Comparison of ENCODE assay signal across 8 cellular contexts in the genomic region with DNA sequence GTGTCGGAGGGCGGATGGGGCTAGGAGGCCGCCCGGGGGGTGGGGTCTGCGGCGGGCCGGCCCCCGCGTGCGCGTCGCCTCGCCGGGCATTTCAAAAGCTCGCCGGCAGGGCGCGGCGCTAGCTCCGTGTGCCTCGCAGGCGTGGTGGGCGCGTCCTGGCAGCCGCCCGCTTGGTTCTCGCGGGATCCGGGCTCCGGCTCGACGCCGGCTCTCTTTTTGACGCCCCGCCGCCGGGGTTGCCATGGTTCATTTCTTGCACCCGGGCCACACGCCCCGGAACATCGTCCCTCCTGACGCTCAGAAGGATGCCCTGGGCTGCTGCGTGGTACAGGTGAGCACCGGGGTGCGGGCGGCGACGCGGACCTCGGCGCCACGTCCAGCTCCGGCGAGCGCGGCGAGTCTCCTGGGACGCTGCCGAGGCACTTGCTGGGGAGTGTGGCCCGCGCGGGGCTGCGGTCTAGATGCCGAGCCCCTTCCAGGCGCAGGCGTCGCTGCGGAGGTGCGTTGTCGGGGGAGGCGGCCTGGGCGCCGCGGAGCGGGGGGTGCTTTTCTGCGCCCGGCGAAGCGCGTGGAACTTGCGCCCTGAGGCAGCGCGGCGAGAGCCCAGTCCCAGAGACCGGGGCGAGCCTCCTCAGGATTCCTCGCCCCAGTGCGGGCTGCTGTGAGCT. TPM values are rescaled to one million over a fixed set of nuclear protein-coding genes. Genes with fewer than 3 reads are reported as not detected.
DNase-seq lines count a peak whose midpoint lies in the region; ATAC-seq and TF ChIP-seq lines count a peak whose summit lies in the region.

A gene (plus strand): TSS at position 118 of the 668 bp plus-strand sequence. CDS start 124 bp downstream, at position 242.

- no peak within 1 kb of the TSS for H3K27ac Mint-ChIP-seq in activated T-helper 2 cell treated with anti-CD3 and anti-CD28 coated beads, Interferon-gamma antibody, Interleukin-2, Interleukin-4, amounts not matched to agents 10 μg/mL and 5 μg/mL and 100 μg/mL, durations not matched to agents 14 hours and 24 hours and 36 hours

- no peak for TF ChIP-seq POLR2A in prostate gland (IDR thresholded peaks at IDR 0.05)

- DNase-seq in NT2/D1 (ENCODE audit: low read depth, low spot score) = peak; percentile 87
- DNase-seq in activated T-helper 2 cell treated with anti-CD3 and anti-CD28 coated beads, Interferon-gamma antibody, Interleukin-2, Interleukin-4, amounts not matched to agents 10 μg/mL and 5 μg/mL and 100 μg/mL, durations not matched to agents 14 hours and 24 hours and 36 hours (ENCODE audit: low spot score) = peak; percentile 78
- peak; percentile 56 for DNase-seq in foreskin melanocyte
- DNase-seq in prostate gland (ENCODE audit: low spot score) = peak; percentile 36
- peak; percentile 66 to 86 for DNase-seq in aorta

- H3K9ac ChIP-seq in BLaER1 (no peak within 1 kb of the TSS), NT2/D1 (ENCODE audit: insufficient read length, low read depth) (peak within 1 kb of the TSS; percentile 99)

- peaks cover 18% of the 10 kb centered on the region for H3K27me3 Mint-ChIP-seq in activated T-helper 2 cell treated with anti-CD3 and anti-CD28 coated beads, Interferon-gamma antibody, Interleukin-2, Interleukin-4, amounts not matched to agents 10 μg/mL and 5 μg/mL and 100 μg/mL, durations not matched to agents 14 hours and 24 hours and 36 hours (ENCODE audit: low read depth)

- intact Hi-C loops in activated T-helper 2 cell treated with anti-CD3 and anti-CD28 coated beads, Interferon-gamma antibody, Interleukin-2, Interleukin-4, amounts not matched to agents 10 μg/mL and 5 μg/mL and 100 μg/mL, durations not matched to agents 14 hours and 24 hours and 36 hours (cut with micrococcal nuclease) = loop anchor here (5.0 to 10.0 kb wide), 2 partner anchors 82 to 140 kb away; a partner anchor contains a TSS
- intact Hi-C loops in prostate gland (cut with DNase I) = no loop called here
- intact Hi-C loops in aorta (cut with DNase I) = no loop called here

- peak within 1 kb of the TSS; percentile 65 for H3K4me3 Mint-ChIP-seq in activated T-helper 2 cell treated with anti-CD3 and anti-CD28 coated beads, Interferon-gamma antibody, Interleukin-2, Interleukin-4, amounts not matched to agents 10 μg/mL and 5 μg/mL and 100 μg/mL, durations not matched to agents 14 hours and 24 hours and 36 hours (ENCODE audit: low read depth)

- ATAC-seq in GM19324 (IDR thresholded peaks at IDR 0.05; ENCODE audit: low FRiP score, unreplicated experiment) (peak; percentile 94), HG03521 (IDR thresholded peaks at IDR 0.05; ENCODE audit: unreplicated experiment) (peak; percentile 89), aorta (ENCODE audit: low FRiP score) (peak; percentile 83)

- H3K27ac ChIP-seq in BLaER1 (no peak within 1 kb of the TSS), prostate gland (peak within 1 kb of the TSS; percentile 14 to 58), aorta (ENCODE audit: low read depth in 1 of 2, low read length in 2 of 2) (no peak within 1 kb of the TSS)

- H3K27me3 ChIP-seq in BLaER1 (peaks cover 24% of the 10 kb centered on the region), NT2/D1 (ENCODE audit: insufficient read depth, insufficient read length) (no peaks in the 10 kb centered on the region), prostate gland (replicated peaks; ENCODE audit: insufficient read depth) (no peaks in the 10 kb centered on the region), aorta (ENCODE audit: control insufficient read depth in 1 of 2, insufficient read depth in 2 of 2, low read length in 1 of 2) (peaks cover 0 to 2% of the 10 kb centered on the region in 2 donors)

- TF ChIP-seq CTCF in prostate gland (IDR thresholded peaks at IDR 0.05) = peak in 1 of 4 experiments; percentile 42

- H3K4me3 ChIP-seq in BLaER1 (peak within 1 kb of the TSS; percentile 57), NT2/D1 (ENCODE audit: insufficient read length, low read depth) (peak within 1 kb of the TSS; percentile 100), prostate gland (peak within 1 kb of the TSS; percentile 32 to 39), aorta (ENCODE audit: low read length in 2 of 2) (no peak within 1 kb of the TSS)

- H3K4me1 Mint-ChIP-seq in activated T-helper 2 cell treated with anti-CD3 and anti-CD28 coated beads, Interferon-gamma antibody, Interleukin-2, Interleukin-4, amounts not matched to agents 10 μg/mL and 5 μg/mL and 100 μg/mL, durations not matched to agents 14 hours and 24 hours and 36 hours (ENCODE audit: low read depth) = peaks cover 2% of the 10 kb centered on the region

- H3K36me3 Mint-ChIP-seq in activated T-helper 2 cell treated with anti-CD3 and anti-CD28 coated beads, Interferon-gamma antibody, Interleukin-2, Interleukin-4, amounts not matched to agents 10 μg/mL and 5 μg/mL and 100 μg/mL, durations not matched to agents 14 hours and 24 hours and 36 hours (ENCODE audit: low read depth) = no peaks in the 10 kb centered on the region

- H3K9me3 ChIP-seq in BLaER1 (peaks cover 17% of the 10 kb centered on the region), NT2/D1 (ENCODE audit: insufficient read depth, low read length) (no peaks in the 10 kb centered on the region), prostate gland (no peaks in the 10 kb centered on the region), aorta (ENCODE audit: control insufficient read depth, low read length) (no peaks in the 10 kb centered on the region)

- H3K4me1 ChIP-seq in BLaER1 (peaks cover 6% of the 10 kb centered on the region), NT2/D1 (ENCODE audit: insufficient read depth, insufficient read length) (no peaks in the 10 kb centered on the region), prostate gland (replicated peaks) (no peaks in the 10 kb centered on the region), aorta (ENCODE audit: control insufficient read depth in 1 of 2, insufficient read depth in 2 of 2, low read length in 2 of 2) (no peaks in the 10 kb centered on the region)

- no peaks in the 10 kb centered on the region for H3K9me3 Mint-ChIP-seq in activated T-helper 2 cell treated with anti-CD3 and anti-CD28 coated beads, Interferon-gamma antibody, Interleukin-2, Interleukin-4, amounts not matched to agents 10 μg/mL and 5 μg/mL and 100 μg/mL, durations not matched to agents 14 hours and 24 hours and 36 hours

- 2% methylated on average over 88 of the region's 88 CpGs for WGBS in prostate gland
- WGBS in aorta, 2 donors = 1 to 2% methylated on average over 52 to 88 of the region's 88 CpGs

- H3K4me2 ChIP-seq in BLaER1 = peak within 1 kb of the TSS; percentile 62

- H3K36me3 ChIP-seq in BLaER1 = no peaks in the 10 kb centered on the region
- H3K36me3 ChIP-seq in NT2/D1 (ENCODE audit: insufficient read depth, insufficient read length, low read length) = no peaks in the 10 kb centered on the region
- no peaks in the 10 kb centered on the region for H3K36me3 ChIP-seq in prostate gland
- no peaks in the 10 kb centered on the region for H3K36me3 ChIP-seq in aorta (ENCODE audit: control insufficient read depth in 1 of 2, insufficient read depth in 2 of 2, low read length in 1 of 2)

- no peaks in the 10 kb centered on the region for H4K20me1 ChIP-seq in BLaER1

RNA-seq across cellular contexts. Expression of the gene that starts here (rescaled TPM):
- total RNA-seq in activated T-helper 2 cell treated with anti-CD3 and anti-CD28 coated beads, Interferon-gamma antibody, Interleukin-2, Interleukin-4, amounts not matched to agents 10 μg/mL and 5 μg/mL and 100 μg/mL, durations not matched to agents 14 hours and 24 hours and 36 hours = 0.30 and 0.37 TPM in 2 replicates
- total RNA-seq in prostate gland (1 to 10 TPM in 1 of 2 donors, under 1 TPM in 1; 0.87 to 6.6 TPM), aorta (under 1 TPM in 1 of 2 donors, not detected in 1; 0.18 TPM)
- polyA plus RNA-seq in aorta = under 1 TPM; 0.13 TPM

Comparison
In these comparisons a context has a peak if more than half of its experiments do, and no peak if none do; other contexts are left out.
1. Peak in DNase-seq in activated T-helper 2 cell treated with anti-CD3 and anti-CD28 coated beads, Interferon-gamma antibody, Interleukin-2, Interleukin-4, amounts not matched to agents 10 μg/mL and 5 μg/mL and 100 μg/mL, durations not matched to agents 14 hours and 24 hours and 36 hours; RNA of the gene not detected or under 1 TPM.
2. Peak in DNase-seq and ATAC-seq in aorta; RNA of the gene not detected or under 1 TPM.
3. H3K27ac ChIP-seq: peak in prostate gland (2 of 2); none in BLaER1 (single experiment) and aorta (0 of 2).
4. H3K4me3 ChIP-seq: peak in BLaER1 (single experiment), NT2/D1 (single experiment) and prostate gland (2 of 2); none in aorta (0 of 2).
5. DNase-seq: peak in every context shown above with its lines; median percentile 87 in NT2/D1; 78 in activated T-helper 2 cell treated with anti-CD3 and anti-CD28 coated beads, Interferon-gamma antibody, Interleukin-2, Interleukin-4, amounts not matched to agents 10 μg/mL and 5 μg/mL and 100 μg/mL, durations not matched to agents 14 hours and 24 hours and 36 hours; 76 in aorta; 56 in foreskin melanocyte; 36 in prostate gland.
6. Peak in every context shown above with its lines, with median percentiles within 50 percentile points of each other: ATAC-seq.